18 cellular contexts compared by ENCODE assay signal in genomic region chr1:175413367-175413766, GRCh38.
DNase-seq lines count a peak whose midpoint lies in the region; ATAC-seq and TF ChIP-seq lines count a peak whose summit lies in the region.
"Had no signal": no experiment of that assay in that cellular context is flagged by ENCODE, and none has a peak within 500 bp of the region (broad histone marks: within the 10 kb centered on the region; RNA-seq: fewer than 3 reads in every experiment).

No MANE protein-coding gene starts in this region.

- no peaks in the 10 kb centered on the region for H3K4me1 ChIP-seq in esophagus muscularis mucosa

- H3K36me3 ChIP-seq in H7 (replicated peaks; ENCODE audit: control insufficient read depth, insufficient read depth, low read length), result no peaks in the 10 kb centered on the region
- H3K36me3 ChIP-seq in esophagus muscularis mucosa, result no peaks in the 10 kb centered on the region

- no peak for TF ChIP-seq CTCF in esophagus muscularis mucosa (IDR thresholded peaks at IDR 0.05)

- H3K27ac ChIP-seq in esophagus muscularis mucosa (replicated peaks in 1 of 4), result no peak overlapping the region

- 82% methylated on average over 2 of the region's 2 CpGs for WGBS in esophagus muscularis mucosa

- no peak for TF ChIP-seq EP300 in esophagus muscularis mucosa (IDR thresholded peaks at IDR 0.05)

- H3K4me3 ChIP-seq in H7 (ENCODE audit: insufficient read depth, low read depth, low read length) (no peak overlapping the region), esophagus muscularis mucosa (no peak overlapping the region)

- H3K27me3 ChIP-seq in H7 (ENCODE audit: control insufficient read depth, insufficient read depth, low read length) (no peaks in the 10 kb centered on the region), esophagus muscularis mucosa (peaks cover 0 to 10% (median 0%) of the 10 kb centered on the region in 4 donors)

- no peak for TF ChIP-seq POLR2A in esophagus muscularis mucosa (IDR thresholded peaks at IDR 0.05; ENCODE audit: low read depth)

- ATAC-seq in GM18508 (IDR thresholded peaks at IDR 0.05; ENCODE audit: insufficient read depth, unreplicated experiment), result peak; percentile 87
- ATAC-seq in GM19467 (IDR thresholded peaks at IDR 0.05; ENCODE audit: unreplicated experiment), result peak; percentile 58
- ATAC-seq in HG02840 (IDR thresholded peaks at IDR 0.05; ENCODE audit: low FRiP score, unreplicated experiment), result peak; percentile 66
- ATAC-seq in HG03432 (IDR thresholded peaks at IDR 0.05; ENCODE audit: unreplicated experiment), result peak; percentile 93
- ATAC-seq: activated CD8-positive, alpha-beta memory T cell treated with anti-CD3 and anti-CD28 coated beads, Interleukin-2, amount 10 ng/mL, durations not matched to agents 7 days and 5 days; left cardiac atrium; stimulated activated naive CD8-positive, alpha-beta T cell treated with anti-CD3 and anti-CD28 coated beads, Interleukin-15, Interleukin-2, amounts not matched to agents 100 U/mL and 50 U/mL, for 24 hours had no signal

- H3K9me3 ChIP-seq in esophagus muscularis mucosa, result no peaks in the 10 kb centered on the region

- intact Hi-C loops in esophagus muscularis mucosa (cut with DNase I), result no loop called here

- DNase-seq in H7 (no peak), NCI-H2171 (lab: John Stamatoyannopoulos, UW) (no peak), hepatic stellate cell (ENCODE audit: low spot score) (no peak), esophagus muscularis mucosa (ENCODE audit: extremely low spot score) (no peak)
- DNase-seq: activated CD8-positive, alpha-beta memory T cell treated with anti-CD3 and anti-CD28 coated beads, Interleukin-2, amount 10 ng/mL, durations not matched to agents 7 days and 5 days; activated naive CD4-positive, alpha-beta T cell treated with anti-CD3 and anti-CD28 coated beads, Interleukin-2, amount 50 U/mL, for 16 hours; head of caudate nucleus; left cardiac atrium; NCI-H1417 treated with DMSO at 0.1 percent for 48 hours; NCI-H69; retina; SIG-M5; stimulated activated CD4-positive, alpha-beta T cell treated with anti-CD3 and anti-CD28 coated beads, Interleukin-4, amount 100 ng/mL, for 1 hour; stimulated activated naive CD8-positive, alpha-beta T cell treated with anti-CD3 and anti-CD28 coated beads, Interleukin-15, Interleukin-2, amounts not matched to agents 100 U/mL and 50 U/mL, for 24 hours had no signal
